In the genomic region with DNA sequence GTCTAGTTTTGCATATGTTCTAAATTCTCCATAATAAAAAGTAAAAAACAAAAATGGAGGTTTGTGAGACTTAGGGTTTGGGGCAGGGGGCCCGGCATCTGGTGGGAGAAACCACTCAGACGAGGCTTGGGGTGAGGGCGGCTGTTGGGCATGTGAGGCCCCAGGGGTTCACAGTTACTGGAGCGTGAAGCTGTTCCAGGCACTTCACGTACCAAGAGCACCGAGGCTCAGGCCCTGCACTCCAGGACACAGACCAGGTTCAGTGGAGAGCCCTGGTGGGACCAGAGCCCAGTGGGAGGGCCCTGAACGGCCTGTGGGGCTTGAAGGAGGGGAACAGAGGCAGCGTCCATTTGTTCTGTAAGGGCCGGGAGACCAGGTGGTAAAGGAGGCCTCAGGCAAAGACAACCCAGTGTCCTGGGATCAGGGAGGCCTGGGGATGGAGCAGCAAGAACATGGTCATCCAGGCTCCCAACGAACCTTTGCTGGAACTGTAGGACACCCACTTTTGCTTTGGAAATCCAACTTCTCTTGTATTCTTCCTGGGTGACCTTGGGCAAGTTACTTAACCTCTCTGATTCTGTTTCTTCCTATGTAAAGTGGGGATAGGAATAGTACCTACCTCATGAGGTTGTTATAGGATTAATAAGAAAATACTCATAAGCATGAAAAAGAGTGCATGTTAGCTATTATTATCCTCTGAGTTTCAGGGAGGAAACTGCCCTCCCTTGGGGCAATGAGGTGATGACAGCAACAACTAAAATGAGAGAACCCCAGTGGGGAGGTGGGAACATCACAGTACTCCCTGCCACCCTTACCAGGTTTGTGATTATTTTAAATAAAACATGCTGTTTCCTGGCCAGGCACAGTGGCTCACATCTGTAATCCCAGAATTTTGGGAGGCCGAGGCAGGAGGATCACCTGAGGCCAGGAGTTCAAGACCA, we compare ENCODE assay signal across 23 cellular contexts. TPM values are rescaled to one million over a fixed set of nuclear protein-coding genes. Genes with fewer than 3 reads are reported as not detected.
DNase-seq lines count a peak whose midpoint lies in the region; ATAC-seq and TF ChIP-seq lines count a peak whose summit lies in the region.
"Had no signal": no experiment of that assay in that cellular context is flagged by ENCODE, and none has a peak within 500 bp of the region (broad histone marks: within the 10 kb centered on the region; RNA-seq: fewer than 3 reads in every experiment).

No MANE protein-coding gene starts in this region.

- peak overlapping the region; percentile 89 for H3K27ac ChIP-seq in BLaER1
- no peak overlapping the region for H3K27ac ChIP-seq in endodermal cell (ENCODE audit: low read depth, low read length)
- no peak overlapping the region for H3K27ac ChIP-seq in ovary
- H3K27ac ChIP-seq: ascending aorta, coronary artery, KMS-11, RWPE1, tibial artery had no signal

- no peaks in the 10 kb centered on the region for H3K36me3 ChIP-seq in BLaER1
- no peaks in the 10 kb centered on the region for H3K36me3 ChIP-seq in endodermal cell (ENCODE audit: control insufficient read depth, insufficient read depth, low read length)
- no peaks in the 10 kb centered on the region for H3K36me3 ChIP-seq in ovary
- H3K36me3 ChIP-seq: ascending aorta, heart right ventricle, tibial artery had no signal

- H3K9ac ChIP-seq in BLaER1 (peak overlapping the region; percentile 75), endodermal cell (ENCODE audit: extremely low read depth, low read length, poor library complexity, severe bottlenecking) (no peak overlapping the region)
- H3K9ac ChIP-seq: KMS-11 had no signal

- TF ChIP-seq EP300 in ovary (IDR thresholded peaks at IDR 0.05): no peak

- peak; percentile 22 for DNase-seq in endodermal cell
- DNase-seq in activated CD8-positive, alpha-beta memory T cell treated with anti-CD3 and anti-CD28 coated beads, Interleukin-2, amount 50 U/mL, for 4 hours: no peak
- no peak for DNase-seq in progenitor cell of endocrine pancreas (ENCODE audit: low spot score, unreplicated experiment)
- no peak for DNase-seq in ovary
- DNase-seq: activated CD4-positive, alpha-beta T cell treated with anti-CD3 and anti-CD28 coated beads for 48 hours; DMS53; heart right ventricle; kidney glomerular epithelial cell; NCI-H146; NCI-H69; stimulated activated CD4-positive, alpha-beta T cell treated with anti-CD3 and anti-CD28 coated beads, Interleukin-1b, Interleukin-23, amount 100 ng/mL, for 48 hours; tibial artery had no signal

- H3K27ac Mint-ChIP-seq in endodermal cell: no peak overlapping the region
- no peak overlapping the region for H3K27ac Mint-ChIP-seq in progenitor cell of endocrine pancreas
- H3K27ac Mint-ChIP-seq: T-helper 2 cell treated with Interferon-gamma antibody and Interleukin-4, amounts not matched to agents 5 μg/mL and 100 μg/mL, for 36 hours had no signal

- 87 to 90% methylated on average over 8 to 11 of the region's 11 CpGs for WGBS in endodermal cell (ENCODE audit: insufficient coverage in 1 of 2, insufficient read length in 1 of 2), 2 experiments
- 72 to 79% (median 76%) methylated on average over 11 of the region's 11 CpGs for WGBS in ovary, 3 donors

- no peaks in the 10 kb centered on the region for H4K20me1 ChIP-seq in BLaER1

- H3K36me3 Mint-ChIP-seq in endodermal cell (ENCODE audit: low read depth): no peaks in the 10 kb centered on the region
- H3K36me3 Mint-ChIP-seq in progenitor cell of endocrine pancreas (ENCODE audit: insufficient read depth): no peaks in the 10 kb centered on the region

- H3K9me3 ChIP-seq in BLaER1: no peaks in the 10 kb centered on the region
- no peaks in the 10 kb centered on the region for H3K9me3 ChIP-seq in endodermal cell (ENCODE audit: control insufficient read depth, low read length)
- H3K9me3 ChIP-seq in ovary: no peaks in the 10 kb centered on the region
- H3K9me3 ChIP-seq: ascending aorta, heart right ventricle, tibial artery had no signal

- peaks cover 1% of the 10 kb centered on the region for H3K27me3 Mint-ChIP-seq in endodermal cell (ENCODE audit: insufficient read depth)
- H3K27me3 Mint-ChIP-seq in progenitor cell of endocrine pancreas: peaks cover 21% of the 10 kb centered on the region

- ATAC-seq in HG03460 (IDR thresholded peaks at IDR 0.05; ENCODE audit: unreplicated experiment): peak; percentile 34
- ATAC-seq in HG03280 (IDR thresholded peaks at IDR 0.05; ENCODE audit: unreplicated experiment): no peak
- ATAC-seq: esophagus mucosa had no signal

- no peaks in the 10 kb centered on the region for H3K9me3 Mint-ChIP-seq in endodermal cell
- H3K9me3 Mint-ChIP-seq in progenitor cell of endocrine pancreas (ENCODE audit: low read depth): no peaks in the 10 kb centered on the region
- H3K9me3 Mint-ChIP-seq: T-helper 2 cell treated with Interferon-gamma antibody and Interleukin-4, amounts not matched to agents 5 μg/mL and 100 μg/mL, for 36 hours had no signal

- H3K4me1 Mint-ChIP-seq in endodermal cell (no peaks in the 10 kb centered on the region), progenitor cell of endocrine pancreas (ENCODE audit: low read depth) (no peaks in the 10 kb centered on the region)

- H3K4me3 Mint-ChIP-seq in endodermal cell: no peak overlapping the region
- no peak overlapping the region for H3K4me3 Mint-ChIP-seq in progenitor cell of endocrine pancreas (ENCODE audit: low read depth)
- H3K4me3 Mint-ChIP-seq: T-helper 2 cell treated with Interferon-gamma antibody and Interleukin-4, amounts not matched to agents 5 μg/mL and 100 μg/mL, for 36 hours had no signal

- intact Hi-C loops in ovary (cut with DNase I): no loop called here

- TF ChIP-seq POLR2A in ovary (IDR thresholded peaks at IDR 0.05): no peak

- H3K4me2 ChIP-seq in BLaER1: peak overlapping the region; percentile 96
- H3K4me2 ChIP-seq: KMS-11 had no signal

- H3K4me1 ChIP-seq in BLaER1 (peaks cover 100% of the 10 kb centered on the region), endodermal cell (ENCODE audit: control insufficient read depth, insufficient read depth, low read length) (no peaks in the 10 kb centered on the region), ovary (ENCODE audit: insufficient read depth) (no peaks in the 10 kb centered on the region)
- H3K4me1 ChIP-seq: ascending aorta, tibial artery had no signal

- H3K4me3 ChIP-seq in BLaER1 (peak overlapping the region; percentile 56), GM08714 (ENCODE audit: low read length) (peak overlapping the region; percentile 70; the same call in 1 of the 2 replicates), endodermal cell (ENCODE audit: low read length) (no peak overlapping the region), ovary (no peak overlapping the region)
- H3K4me3 ChIP-seq: ascending aorta, heart right ventricle, tibial artery had no signal

- no peaks in the 10 kb centered on the region for H3K27me3 ChIP-seq in BLaER1
- H3K27me3 ChIP-seq in endodermal cell (ENCODE audit: control insufficient read depth, insufficient read depth, low read length, poor library complexity, severe bottlenecking): no peaks in the 10 kb centered on the region
- no peaks in the 10 kb centered on the region for H3K27me3 ChIP-seq in ovary
- H3K27me3 ChIP-seq: ascending aorta, heart right ventricle, tibial artery had no signal

- TF ChIP-seq CTCF in endodermal cell (conservative IDR thresholded peaks at IDR 0.05) (no peak), progenitor cell of endocrine pancreas (IDR thresholded peaks at IDR 0.05; ENCODE audit: unreplicated experiment) (no peak), ovary (IDR thresholded peaks at IDR 0.05) (no peak)

RNA-seq across cellular contexts. Expression of gene FGD2, which starts 1.1 kb away (rescaled TPM):
- total RNA-seq in endodermal cell (not detected), progenitor cell of endocrine pancreas (not detected in 2 replicates), ovary (10 to 100 TPM in 3 of 7 donors, 1 to 10 TPM in 4; 3.4 to 13.6 (median 5.2) TPM)
- polyA plus RNA-seq in endodermal cell (2013, experiment 1 of 2): not detected
- not detected for polyA plus RNA-seq in endodermal cell (2013, experiment 2 of 2)
- polyA plus RNA-seq in ovary: 1 to 10 TPM; 2.3 to 4.0 TPM
- total RNA-seq: pulmonary artery endothelial cell had no signal

RNA-seq across cellular contexts. Expression of gene MTCH1, which starts 18.3 kb away (rescaled TPM):
- total RNA-seq in endodermal cell (100 to 1,000 TPM; 226 to 235 TPM), progenitor cell of endocrine pancreas (145 and 146 TPM in 2 replicates), ovary (100 to 1,000 TPM; 127 to 223 (median 186) TPM)
- polyA plus RNA-seq in endodermal cell (2013, experiment 1 of 2): 162 TPM
- 156 TPM for polyA plus RNA-seq in endodermal cell (2013, experiment 2 of 2)
- polyA plus RNA-seq in ovary: 100 to 1,000 TPM; 114 to 164 TPM

RNA-seq across cellular contexts. Expression of gene PI16, which starts 49.8 kb away (rescaled TPM):
- not detected for total RNA-seq in endodermal cell
- polyA plus RNA-seq in endodermal cell (2013, experiment 1 of 2): not detected
- polyA plus RNA-seq in endodermal cell (2013, experiment 2 of 2): not detected
- not detected in 2 replicates for total RNA-seq in progenitor cell of endocrine pancreas
- 1 to 10 TPM in 4 of 7 donors, under 1 TPM in 2, not detected in 1; 0.12 to 3.4 (median 2.1) TPM for total RNA-seq in ovary
- 10 to 100 TPM in 1 of 2 donors, 1 to 10 TPM in 1; 7.7 to 43.1 TPM for polyA plus RNA-seq in ovary

Comparison
In these comparisons a context has a peak if more than half of its experiments do, and no peak if none do; other contexts are left out.
1. H3K4me3 ChIP-seq: peak in BLaER1 (single experiment) and GM08714 (single experiment); none in endodermal cell (single experiment) and ovary (single experiment).